In genomic region chr19:34299576-34299975, GRCh38 we compare ENCODE assay signal across 15 cellular contexts. TPM values are rescaled to one million over a fixed set of nuclear protein-coding genes. Genes with fewer than 3 reads are reported as not detected.
DNase-seq lines count a peak whose midpoint lies in the region; ATAC-seq, FAIRE-seq and TF ChIP-seq lines count a peak whose summit lies in the region.
"Had no signal": no experiment of that assay in that cellular context is flagged by ENCODE, and none has a peak within 500 bp of the region (broad histone marks: within the 10 kb centered on the region; RNA-seq: fewer than 3 reads in every experiment).

No MANE protein-coding gene starts in this region.

- ATAC-seq in CD8-positive, alpha-beta T cell: no peak
- no peak for ATAC-seq in activated T-helper 17 cell treated with anti-CD3 and anti-CD28 coated beads, Interleukin-2, amount 50 U/mL, for 72 hours (replicated peaks)
- ATAC-seq in GM19328 (IDR thresholded peaks at IDR 0.05; ENCODE audit: unreplicated experiment): no peak
- ATAC-seq: HepG2 had no signal

- H3K4me1 Mint-ChIP-seq in CD8-positive, alpha-beta T cell (ENCODE audit: low read depth): peaks cover 1% of the 10 kb centered on the region
- H3K4me1 Mint-ChIP-seq in activated T-helper 17 cell treated with anti-CD3 and anti-CD28 coated beads, Interleukin-2, amount 50 U/mL, for 72 hours: peaks cover 4% of the 10 kb centered on the region
- peaks cover 3% of the 10 kb centered on the region for H3K4me1 Mint-ChIP-seq in mesothelial cell of epicardium

- no peak overlapping the region for H3K27ac ChIP-seq in CD8-positive, alpha-beta T cell (ENCODE audit: low read depth, low read length)
- peak overlapping the region; percentile 36 to 50 for H3K27ac ChIP-seq in small intestine (ENCODE audit: low read depth in 1 of 2, low read length in 1 of 2)
- H3K27ac ChIP-seq: BLaER1 had no signal

- H3K4me3 Mint-ChIP-seq in CD8-positive, alpha-beta T cell: no peak overlapping the region
- H3K4me3 Mint-ChIP-seq in activated T-helper 17 cell treated with anti-CD3 and anti-CD28 coated beads, Interleukin-2, amount 50 U/mL, for 72 hours: no peak overlapping the region
- H3K4me3 Mint-ChIP-seq in mesothelial cell of epicardium: no peak overlapping the region

- H3K27me3 Mint-ChIP-seq in CD8-positive, alpha-beta T cell (ENCODE audit: low read depth): no peaks in the 10 kb centered on the region
- H3K27me3 Mint-ChIP-seq in activated T-helper 17 cell treated with anti-CD3 and anti-CD28 coated beads, Interleukin-2, amount 50 U/mL, for 72 hours: no peaks in the 10 kb centered on the region
- no peaks in the 10 kb centered on the region for H3K27me3 Mint-ChIP-seq in mesothelial cell of epicardium (ENCODE audit: low read depth)

- no peaks in the 10 kb centered on the region for H3K4me1 ChIP-seq in CD8-positive, alpha-beta T cell (ENCODE audit: insufficient read depth, low read length)
- H3K4me1 ChIP-seq in small intestine (ENCODE audit: control insufficient read depth in 2 of 2, insufficient read depth in 1 of 2, low read depth in 1 of 2, low read length in 1 of 2): no peaks in the 10 kb centered on the region
- H3K4me1 ChIP-seq: BLaER1 had no signal

- no peak for TF ChIP-seq CTCF in CD8-positive, alpha-beta T cell (IDR thresholded peaks at IDR 0.05)
- no peak for TF ChIP-seq CTCF in mesothelial cell of epicardium (IDR thresholded peaks at IDR 0.05; ENCODE audit: unreplicated experiment)

- peaks cover 30% of the 10 kb centered on the region for H3K36me3 Mint-ChIP-seq in CD8-positive, alpha-beta T cell
- H3K36me3 Mint-ChIP-seq in activated T-helper 17 cell treated with anti-CD3 and anti-CD28 coated beads, Interleukin-2, amount 50 U/mL, for 72 hours (ENCODE audit: low read depth): peaks cover 42% of the 10 kb centered on the region
- peaks cover 16% of the 10 kb centered on the region for H3K36me3 Mint-ChIP-seq in mesothelial cell of epicardium

- H3K9me3 ChIP-seq in CD8-positive, alpha-beta T cell (ENCODE audit: low read length): no peaks in the 10 kb centered on the region
- no peaks in the 10 kb centered on the region for H3K9me3 ChIP-seq in small intestine (ENCODE audit: control insufficient read depth, low read depth)
- H3K9me3 ChIP-seq: BLaER1 had no signal

- intact Hi-C loops in CD8-positive, alpha-beta T cell (cut with DNase I, micrococcal nuclease): no loop called here

- WGBS in small intestine, 3 donors: 41 to 64% (median 61%) methylated on average over 5 of the region's 5 CpGs

- CTCF ChIA-PET in CD8-positive, alpha-beta T cell (lab: Charles Lee): no interaction called here

- DNase-seq in CD8-positive, alpha-beta T cell: no peak
- DNase-seq in mesothelial cell of epicardium (ENCODE audit: low spot score in 2 of 2, unreplicated experiment in 2 of 2) (no peak), small intestine (no peak), RCC 7860 (ENCODE audit: low spot score) (no peak), NCI-H1105 treated with DMSO at 0.1 percent for 48 hours (lab: John Stamatoyannopoulos, UW) (no peak)
- DNase-seq: DMS 273 treated with DMSO at 0.1 percent for 48 hours, Kasumi-1, NCI-H1436 treated with DMSO at 0.1 percent for 48 hours, NCI-H2081, NCI-H524 had no signal

- H3K27me3 ChIP-seq in CD8-positive, alpha-beta T cell (ENCODE audit: insufficient read depth, low read length): no peaks in the 10 kb centered on the region
- H3K27me3 ChIP-seq in small intestine (ENCODE audit: control insufficient read depth in 2 of 2, insufficient read depth in 2 of 2, low read length in 2 of 2): no peaks in the 10 kb centered on the region
- H3K27me3 ChIP-seq: BLaER1 had no signal

- H3K36me3 ChIP-seq in CD8-positive, alpha-beta T cell (ENCODE audit: insufficient read depth, low read length): peaks cover 4% of the 10 kb centered on the region
- H3K36me3 ChIP-seq in small intestine (ENCODE audit: control insufficient read depth in 2 of 2, insufficient read depth in 2 of 2, low read length in 2 of 2): no peaks in the 10 kb centered on the region

- FAIRE-seq in small intestine (lab: Jason Lieb, UNC) (no peak), RCC 7860 (lab: Jason Lieb, UNC) (no peak)
- FAIRE-seq: H54, HepG2 had no signal

- H3K9me3 Mint-ChIP-seq in CD8-positive, alpha-beta T cell: no peaks in the 10 kb centered on the region
- no peaks in the 10 kb centered on the region for H3K9me3 Mint-ChIP-seq in activated T-helper 17 cell treated with anti-CD3 and anti-CD28 coated beads, Interleukin-2, amount 50 U/mL, for 72 hours
- H3K9me3 Mint-ChIP-seq in mesothelial cell of epicardium: no peaks in the 10 kb centered on the region

- no peak overlapping the region for H3K4me3 ChIP-seq in CD8-positive, alpha-beta T cell (ENCODE audit: low read depth, low read length)
- no peak overlapping the region for H3K4me3 ChIP-seq in small intestine (ENCODE audit: low read depth in 1 of 2, low read length in 2 of 2)
- H3K4me3 ChIP-seq: BLaER1 had no signal

- POLR2A ChIA-PET in CD8-positive, alpha-beta T cell (lab: Charles Lee): no interaction called here

- H3K27ac Mint-ChIP-seq in CD8-positive, alpha-beta T cell: peak overlapping the region; percentile 5
- peak overlapping the region; percentile 50 for H3K27ac Mint-ChIP-seq in activated T-helper 17 cell treated with anti-CD3 and anti-CD28 coated beads, Interleukin-2, amount 50 U/mL, for 72 hours
- H3K27ac Mint-ChIP-seq in mesothelial cell of epicardium: peak overlapping the region; percentile 72

RNA-seq across cellular contexts. Expression of gene GARRE1, which starts 45.2 kb away (rescaled TPM):
- 10 to 100 TPM; 27.5 to 31.0 TPM for total RNA-seq in CD8-positive, alpha-beta T cell
- total RNA-seq in activated T-helper 17 cell treated with anti-CD3 and anti-CD28 coated beads, Interleukin-2, amount 50 U/mL, for 72 hours: 10 to 100 TPM; 13.6 to 22.2 TPM
- total RNA-seq in mesothelial cell of epicardium: 50.3 to 52.4 TPM (median 50.5 TPM) in 3 replicates
- polyA plus RNA-seq in small intestine: 10 to 100 TPM in 1 of 3 donors, 1 to 10 TPM in 2; 2.7 to 10.9 (median 3.0) TPM

Comparison
In these comparisons a context has a peak if more than half of its experiments do, and no peak if none do; other contexts are left out.
1. H3K27ac Mint-ChIP-seq: peak in every context shown above with its lines; median percentile 72 in mesothelial cell of epicardium; 50 in activated T-helper 17 cell treated with anti-CD3 and anti-CD28 coated beads, Interleukin-2, amount 50 U/mL, for 72 hours; 5 in CD8-positive, alpha-beta T cell.